ENCODE assay signal across 9 cellular contexts in the genomic region with DNA sequence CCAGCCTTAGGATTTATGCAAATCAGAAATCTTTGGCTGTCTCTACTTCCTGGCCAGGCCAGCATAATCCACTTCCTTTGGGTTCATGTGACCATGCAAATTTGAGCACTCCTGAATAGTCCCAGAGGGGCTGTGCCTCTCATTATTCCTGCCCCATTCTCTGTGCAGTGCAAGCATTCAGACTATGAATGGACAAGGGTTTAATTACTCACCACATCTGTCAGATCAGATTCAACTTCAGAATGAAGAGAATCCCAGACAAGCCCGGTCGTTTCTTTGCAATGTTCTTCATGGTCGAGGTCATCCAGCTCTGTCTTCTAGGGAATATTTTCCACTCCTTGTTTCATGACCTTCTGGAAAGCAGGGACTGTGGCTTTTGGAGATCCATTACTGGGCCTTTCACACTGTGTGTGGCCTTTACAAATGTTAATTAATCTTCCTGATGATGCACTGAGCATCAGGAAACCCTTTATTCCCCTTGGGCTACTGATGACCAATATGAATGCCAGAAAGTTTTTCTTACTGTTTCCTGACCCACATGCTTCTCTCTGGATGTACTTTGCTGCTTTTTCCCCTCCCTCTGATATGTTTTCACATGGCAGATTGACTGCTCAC.
DNase-seq lines count a peak whose midpoint lies in the region; ATAC-seq, FAIRE-seq and TF ChIP-seq lines count a peak whose summit lies in the region.
"Had no signal": no experiment of that assay in that cellular context is flagged by ENCODE, and none has a peak within 500 bp of the region (broad histone marks: within the 10 kb centered on the region; RNA-seq: fewer than 3 reads in every experiment).

No MANE protein-coding gene starts in this region.

- H3K27ac ChIP-seq in HEK293 (ENCODE audit: extremely low read depth, low read depth, low read length) (0 out of 2 replicates have a peak overlapping the region, but pooled peaks have one; percentile 4), SJCRH30 (peak overlapping the region; percentile 49), iPS-18a (ENCODE audit: low read length) (peak overlapping the region; percentile 55)

- no TSS peak for BruUV-seq in Caco-2 (replicated peaks; lab: Mats Ljungman, UMichigan)

- H3K36me3 Mint-ChIP-seq in Caco-2 (ENCODE audit: insufficient read depth, unreplicated experiment): no peaks in the 10 kb centered on the region

- H3K4me3 ChIP-seq in Caco-2 (ENCODE audit: low read depth, low read length) (no peak overlapping the region), HEK293 (ENCODE audit: low read depth, low read length) (no peak overlapping the region), SJCRH30 (peak overlapping the region; percentile 5), iPS-18a (ENCODE audit: low read length) (peak overlapping the region; percentile 1)

- ATAC-seq in GM18519 (IDR thresholded peaks at IDR 0.05; ENCODE audit: low FRiP score, unreplicated experiment): no peak
- no peak for ATAC-seq in HG02798 (IDR thresholded peaks at IDR 0.05; ENCODE audit: poor library complexity, unreplicated experiment)

- no peaks in the 10 kb centered on the region for H3K9me3 Mint-ChIP-seq in Caco-2 (ENCODE audit: unreplicated experiment)
- H3K9me3 Mint-ChIP-seq: activated B cell treated with CpG ODN at 0.5 μM for 24 hours had no signal

- H3K9me3 ChIP-seq in Caco-2: no peaks in the 10 kb centered on the region
- no peaks in the 10 kb centered on the region for H3K9me3 ChIP-seq in HEK293 (ENCODE audit: control insufficient read depth, insufficient read depth, low read depth, low read length)
- no peaks in the 10 kb centered on the region for H3K9me3 ChIP-seq in SJCRH30 (replicated peaks)
- no peaks in the 10 kb centered on the region for H3K9me3 ChIP-seq in iPS-18a (ENCODE audit: control insufficient read depth, low read depth, low read length)

- no peak for FAIRE-seq in RCC 7860 (lab: Jason Lieb, UNC)

- POLR2A ChIA-PET in Caco-2 (lab: Charles Lee) (interaction anchor here (0.7 kb wide), 1 partner anchor 372 kb away, joined by 6 read pairs; no protein-coding TSS in a partner anchor), HEK293 (lab: Yijun Ruan, JAX) (no interaction called here)

- no peak overlapping the region for H3K4me3 Mint-ChIP-seq in Caco-2 (ENCODE audit: unreplicated experiment)
- H3K4me3 Mint-ChIP-seq: activated B cell treated with CpG ODN at 0.5 μM for 24 hours had no signal

- TF ChIP-seq CTCF in Caco-2 (IDR thresholded peaks at IDR 0.05; ENCODE audit: insufficient read depth in 1 of 2, low read depth in 1 of 2, low read length in 1 of 2, severe bottlenecking in 1 of 2, unreplicated experiment in 1 of 2): no peak
- no peak for TF ChIP-seq CTCF in HEK293 (tag by site-specific recombination; IDR thresholded peaks at IDR 0.05)

- H3K27me3 Mint-ChIP-seq in Caco-2 (ENCODE audit: insufficient read depth, unreplicated experiment): no peaks in the 10 kb centered on the region
- H3K27me3 Mint-ChIP-seq: activated B cell treated with CpG ODN at 0.5 μM for 24 hours had no signal

- H3K27ac Mint-ChIP-seq in Caco-2 (ENCODE audit: unreplicated experiment): peak overlapping the region; percentile 29
- H3K27ac Mint-ChIP-seq: activated B cell treated with CpG ODN at 0.5 μM for 24 hours had no signal

- peaks cover 47% of the 10 kb centered on the region for H3K4me1 Mint-ChIP-seq in Caco-2 (ENCODE audit: low read depth, unreplicated experiment)

- CTCF ChIA-PET in Caco-2 (lab: Charles Lee): no interaction called here
- CTCF ChIA-PET in HEK293 (lab: Yijun Ruan, JAX): interaction anchor here (0.6 to 1.3 kb wide), 3 partner anchors 12 to 127 kb away, joined by 3 read pairs; no protein-coding TSS in a partner anchor

- DNase-seq in Caco-2 (no peak), SJCRH30 (peak; percentile 84 to 91), NCI-H2029 treated with DMSO at 0.1 percent for 48 hours (lab: John Stamatoyannopoulos, UW) (no peak), RCC 7860 (ENCODE audit: low spot score) (no peak)
- DNase-seq: activated B cell treated with CpG ODN at 0.5 μM for 24 hours had no signal

- no peaks in the 10 kb centered on the region for H3K36me3 ChIP-seq in Caco-2 (ENCODE audit: control insufficient read depth, insufficient read depth, low read length)
- no peaks in the 10 kb centered on the region for H3K36me3 ChIP-seq in HEK293 (ENCODE audit: control insufficient read depth in 2 of 2, insufficient read depth in 1 of 2, low read length in 2 of 2)
- no peaks in the 10 kb centered on the region for H3K36me3 ChIP-seq in SJCRH30
- H3K36me3 ChIP-seq in iPS-18a (ENCODE audit: control insufficient read depth, low read depth, low read length): no peaks in the 10 kb centered on the region

- intact Hi-C loops in Caco-2 (cut with micrococcal nuclease; ENCODE audit: unreplicated experiment): no loop called here

- no peak overlapping the region for H3K9ac ChIP-seq in iPS-18a (ENCODE audit: low read length)

- H3K27me3 ChIP-seq in Caco-2 (replicated peaks; ENCODE audit: control insufficient read depth, insufficient read depth, low read length) (no peaks in the 10 kb centered on the region), SJCRH30 (no peaks in the 10 kb centered on the region), iPS-18a (ENCODE audit: control insufficient read depth, insufficient read depth, low read length) (no peaks in the 10 kb centered on the region)

- H3K4me1 ChIP-seq in Caco-2: peaks cover 45% of the 10 kb centered on the region
- H3K4me1 ChIP-seq in HEK293 (ENCODE audit: control insufficient read depth, insufficient read depth, low read length): peaks cover 8% of the 10 kb centered on the region; the same call in 1 of the 2 replicates
- H3K4me1 ChIP-seq in SJCRH30: peaks cover 19% of the 10 kb centered on the region
- peaks cover 38% of the 10 kb centered on the region for H3K4me1 ChIP-seq in iPS-18a (ENCODE audit: control insufficient read depth, low read depth, low read length)

TF ChIP-seq in HEK293, 187 proteins besides CTCF, POLR2A, EP300 and RAD21:
- TF ChIP-seq ZBTB17 (tag by site-specific recombination; IDR thresholded peaks at IDR 0.05) (peak; percentile 83), SP2 (tag by site-specific recombination; IDR thresholded peaks at IDR 0.05) (peak; percentile 47), ZNF785 (tag by site-specific recombination; IDR thresholded peaks at IDR 0.05) (no peak)
TF ChIP-seq in HEK293: peak in this region for 2.

Comparison
In these comparisons a context has a peak if more than half of its experiments do, and no peak if none do; other contexts are left out.
1. DNase-seq: peak in SJCRH30 (2 of 2); none in Caco-2 (0 of 2), NCI-H2029 treated with DMSO at 0.1 percent for 48 hours (single experiment) and RCC 7860 (single experiment).
2. H3K4me3 ChIP-seq: peak in SJCRH30 (single experiment) and iPS-18a (single experiment); none in Caco-2 (single experiment) and HEK293 (single experiment).
3. H3K27ac ChIP-seq: peak in every context shown above with its lines; median percentile 55 in iPS-18a; 49 in SJCRH30; 4 in HEK293.